ENCODE assay signal across 1 cellular context in the genomic region with DNA sequence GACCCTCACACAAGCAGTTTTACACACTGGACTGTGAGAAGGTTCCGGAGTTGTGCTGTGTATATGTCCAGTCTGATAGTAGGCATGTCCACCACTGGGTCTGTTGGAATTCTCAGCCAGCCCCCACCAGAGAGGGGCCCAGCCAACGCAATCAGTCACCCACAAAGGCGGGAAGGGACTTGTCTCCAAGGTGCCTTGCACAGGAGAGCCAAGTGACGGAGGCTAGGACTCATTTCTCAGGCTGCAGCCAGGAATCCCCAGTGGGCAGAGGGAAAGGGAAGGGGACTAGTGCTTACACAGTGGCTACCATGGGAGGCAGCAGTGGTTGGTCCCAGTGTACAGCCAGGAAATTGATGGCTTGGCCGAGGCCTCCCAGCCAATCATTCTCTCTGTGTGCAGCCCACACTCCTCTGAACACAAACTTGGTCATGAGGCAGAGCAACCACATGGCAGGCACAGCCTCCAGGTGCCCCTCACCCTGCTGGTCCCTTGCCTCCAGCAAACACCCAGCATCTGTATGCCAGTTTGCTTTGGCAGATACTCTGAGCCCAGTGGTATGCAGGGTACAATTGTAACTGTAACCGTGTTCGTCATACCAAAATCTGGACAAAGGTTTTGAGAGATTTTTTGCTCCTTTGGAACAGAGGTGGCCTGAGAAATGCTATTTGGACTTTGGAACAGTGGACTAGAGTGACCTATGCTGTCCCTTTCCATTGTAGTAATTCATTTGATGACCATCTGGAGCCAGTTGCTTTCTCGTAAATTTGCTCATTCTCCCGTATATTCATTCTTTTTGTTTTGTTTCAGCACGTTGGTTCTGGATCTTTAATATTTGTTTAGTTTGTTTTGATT.
A peak's percentile ranks its signal among the peaks of the same experiment; 100 is the strongest.
TF ChIP-seq lines count a peak whose summit lies in the region.

No MANE protein-coding gene starts in this region.

TF ChIP-seq in HepG2, 621 proteins besides CTCF, POLR2A, EP300 and RAD21 (continued from another document and continues in another):
- no peak for TF ChIP-seq GABPA (IDR thresholded peaks at IDR 0.05; ENCODE audit: low read depth, low read length)
- TF ChIP-seq GABPA (CRISPR knock-in tag; IDR thresholded peaks at IDR 0.05; ENCODE audit: low read depth), result peak; percentile 58; the same call in 1 of the 2 replicates
- no peak for TF ChIP-seq CAMTA2 (CRISPR knock-in tag; IDR thresholded peaks at IDR 0.05; ENCODE audit: borderline replicate concordance)
- peak; percentile 93 for TF ChIP-seq ZFP37 (CRISPR knock-in tag; IDR thresholded peaks at IDR 0.05; ENCODE audit: borderline replicate concordance)
- no peak for TF ChIP-seq ZNF615 (CRISPR knock-in tag; IDR thresholded peaks at IDR 0.05; ENCODE audit: borderline replicate concordance)
- TF ChIP-seq ZSCAN20 (CRISPR knock-in tag; IDR thresholded peaks at IDR 0.05; ENCODE audit: borderline replicate concordance), result no peak
- TF ChIP-seq SUZ12 (IDR thresholded peaks at IDR 0.05; ENCODE audit: low read depth, low read length), result no peak
- TF ChIP-seq, protein P1, sequence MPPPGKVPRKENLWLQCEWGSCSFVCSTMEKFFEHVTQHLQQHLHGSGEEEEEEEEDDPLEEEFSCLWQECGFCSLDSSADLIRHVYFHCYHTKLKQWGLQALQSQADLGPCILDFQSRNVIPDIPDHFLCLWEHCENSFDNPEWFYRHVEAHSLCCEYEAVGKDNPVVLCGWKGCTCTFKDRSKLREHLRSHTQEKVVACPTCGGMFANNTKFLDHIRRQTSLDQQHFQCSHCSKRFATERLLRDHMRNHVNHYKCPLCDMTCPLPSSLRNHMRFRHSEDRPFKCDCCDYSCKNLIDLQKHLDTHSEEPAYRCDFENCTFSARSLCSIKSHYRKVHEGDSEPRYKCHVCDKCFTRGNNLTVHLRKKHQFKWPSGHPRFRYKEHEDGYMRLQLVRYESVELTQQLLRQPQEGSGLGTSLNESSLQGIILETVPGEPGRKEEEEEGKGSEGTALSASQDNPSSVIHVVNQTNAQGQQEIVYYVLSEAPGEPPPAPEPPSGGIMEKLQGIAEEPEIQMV (CRISPR knock-in tag; IDR thresholded peaks at IDR 0.05; ENCODE audit: low read depth), result 0 out of 2 replicates have a peak, but pooled peaks have one; percentile 27
- peak; percentile 23; the same call in 1 of the 2 replicates for TF ChIP-seq ZNF670 (CRISPR knock-in tag; IDR thresholded peaks at IDR 0.05; ENCODE audit: borderline replicate concordance)
- TF ChIP-seq, protein P2, sequence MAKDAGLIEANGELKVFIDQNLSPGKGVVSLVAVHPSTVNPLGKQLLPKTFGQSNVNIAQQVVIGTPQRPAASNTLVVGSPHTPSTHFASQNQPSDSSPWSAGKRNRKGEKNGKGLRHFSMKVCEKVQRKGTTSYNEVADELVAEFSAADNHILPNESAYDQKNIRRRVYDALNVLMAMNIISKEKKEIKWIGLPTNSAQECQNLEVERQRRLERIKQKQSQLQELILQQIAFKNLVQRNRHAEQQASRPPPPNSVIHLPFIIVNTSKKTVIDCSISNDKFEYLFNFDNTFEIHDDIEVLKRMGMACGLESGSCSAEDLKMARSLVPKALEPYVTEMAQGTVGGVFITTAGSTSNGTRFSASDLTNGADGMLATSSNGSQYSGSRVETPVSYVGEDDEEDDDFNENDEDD (CRISPR knock-in tag; IDR thresholded peaks at IDR 0.05; ENCODE audit: borderline replicate concordance), result peak; percentile 71; the same call in 1 of the 2 replicates
- TF ChIP-seq, protein P3, sequence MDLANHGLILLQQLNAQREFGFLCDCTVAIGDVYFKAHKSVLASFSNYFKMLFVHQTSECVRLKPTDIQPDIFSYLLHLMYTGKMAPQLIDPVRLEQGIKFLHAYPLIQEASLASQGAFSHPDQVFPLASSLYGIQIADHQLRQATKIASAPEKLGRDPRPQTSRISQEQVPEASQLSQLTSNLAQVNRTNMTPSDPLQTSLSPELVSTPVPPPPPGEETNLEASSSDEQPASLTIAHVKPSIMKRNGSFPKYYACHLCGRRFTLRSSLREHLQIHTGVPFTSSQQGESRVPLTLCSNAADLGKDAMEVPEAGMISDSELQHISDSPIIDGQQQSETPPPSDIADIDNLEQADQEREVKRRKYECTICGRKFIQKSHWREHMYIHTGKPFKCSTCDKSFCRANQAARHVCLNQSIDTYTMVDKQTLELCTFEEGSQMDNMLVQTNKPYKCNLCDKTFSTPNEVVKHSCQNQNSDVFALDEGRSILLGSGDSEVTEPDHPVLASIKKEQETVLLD (CRISPR knock-in tag; IDR thresholded peaks at IDR 0.05; ENCODE audit: low read depth), result no peak
- no peak; the same call in 1 of the 2 replicates for TF ChIP-seq ZNF460 (CRISPR knock-in tag; IDR thresholded peaks at IDR 0.05; ENCODE audit: borderline replicate concordance)
- no peak for TF ChIP-seq SRSF1 (optimal IDR thresholded peaks at IDR 0.05; ENCODE audit: low read depth, low read length)
- TF ChIP-seq, protein P4, sequence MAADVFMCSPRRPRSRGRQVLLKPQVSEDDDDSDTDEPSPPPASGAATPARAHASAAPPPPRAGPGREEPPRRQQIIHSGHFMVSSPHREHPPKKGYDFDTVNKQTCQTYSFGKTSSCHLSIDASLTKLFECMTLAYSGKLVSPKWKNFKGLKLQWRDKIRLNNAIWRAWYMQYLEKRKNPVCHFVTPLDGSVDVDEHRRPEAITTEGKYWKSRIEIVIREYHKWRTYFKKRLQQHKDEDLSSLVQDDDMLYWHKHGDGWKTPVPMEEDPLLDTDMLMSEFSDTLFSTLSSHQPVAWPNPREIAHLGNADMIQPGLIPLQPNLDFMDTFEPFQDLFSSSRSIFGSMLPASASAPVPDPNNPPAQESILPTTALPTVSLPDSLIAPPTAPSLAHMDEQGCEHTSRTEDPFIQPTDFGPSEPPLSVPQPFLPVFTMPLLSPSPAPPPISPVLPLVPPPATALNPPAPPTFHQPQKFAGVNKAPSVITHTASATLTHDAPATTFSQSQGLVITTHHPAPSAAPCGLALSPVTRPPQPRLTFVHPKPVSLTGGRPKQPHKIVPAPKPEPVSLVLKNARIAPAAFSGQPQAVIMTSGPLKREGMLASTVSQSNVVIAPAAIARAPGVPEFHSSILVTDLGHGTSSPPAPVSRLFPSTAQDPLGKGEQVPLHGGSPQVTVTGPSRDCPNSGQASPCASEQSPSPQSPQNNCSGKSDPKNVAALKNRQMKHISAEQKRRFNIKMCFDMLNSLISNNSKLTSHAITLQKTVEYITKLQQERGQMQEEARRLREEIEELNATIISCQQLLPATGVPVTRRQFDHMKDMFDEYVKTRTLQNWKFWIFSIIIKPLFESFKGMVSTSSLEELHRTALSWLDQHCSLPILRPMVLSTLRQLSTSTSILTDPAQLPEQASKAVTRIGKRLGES (CRISPR knock-in tag; IDR thresholded peaks at IDR 0.05; ENCODE audit: borderline replicate concordance), result no peak
- TF ChIP-seq, protein P5, sequence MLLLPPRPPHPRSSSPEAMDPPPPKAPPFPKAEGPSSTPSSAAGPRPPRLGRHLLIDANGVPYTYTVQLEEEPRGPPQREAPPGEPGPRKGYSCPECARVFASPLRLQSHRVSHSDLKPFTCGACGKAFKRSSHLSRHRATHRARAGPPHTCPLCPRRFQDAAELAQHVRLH (CRISPR knock-in tag; IDR thresholded peaks at IDR 0.05; ENCODE audit: borderline replicate concordance, low read depth), result no peak
- peak; percentile 92 for TF ChIP-seq HNRNPL (IDR thresholded peaks at IDR 0.05; ENCODE audit: low read depth, low read length)
- no peak for TF ChIP-seq MTA3 (CRISPR knock-in tag; IDR thresholded peaks at IDR 0.05)
- TF ChIP-seq, protein P6, sequence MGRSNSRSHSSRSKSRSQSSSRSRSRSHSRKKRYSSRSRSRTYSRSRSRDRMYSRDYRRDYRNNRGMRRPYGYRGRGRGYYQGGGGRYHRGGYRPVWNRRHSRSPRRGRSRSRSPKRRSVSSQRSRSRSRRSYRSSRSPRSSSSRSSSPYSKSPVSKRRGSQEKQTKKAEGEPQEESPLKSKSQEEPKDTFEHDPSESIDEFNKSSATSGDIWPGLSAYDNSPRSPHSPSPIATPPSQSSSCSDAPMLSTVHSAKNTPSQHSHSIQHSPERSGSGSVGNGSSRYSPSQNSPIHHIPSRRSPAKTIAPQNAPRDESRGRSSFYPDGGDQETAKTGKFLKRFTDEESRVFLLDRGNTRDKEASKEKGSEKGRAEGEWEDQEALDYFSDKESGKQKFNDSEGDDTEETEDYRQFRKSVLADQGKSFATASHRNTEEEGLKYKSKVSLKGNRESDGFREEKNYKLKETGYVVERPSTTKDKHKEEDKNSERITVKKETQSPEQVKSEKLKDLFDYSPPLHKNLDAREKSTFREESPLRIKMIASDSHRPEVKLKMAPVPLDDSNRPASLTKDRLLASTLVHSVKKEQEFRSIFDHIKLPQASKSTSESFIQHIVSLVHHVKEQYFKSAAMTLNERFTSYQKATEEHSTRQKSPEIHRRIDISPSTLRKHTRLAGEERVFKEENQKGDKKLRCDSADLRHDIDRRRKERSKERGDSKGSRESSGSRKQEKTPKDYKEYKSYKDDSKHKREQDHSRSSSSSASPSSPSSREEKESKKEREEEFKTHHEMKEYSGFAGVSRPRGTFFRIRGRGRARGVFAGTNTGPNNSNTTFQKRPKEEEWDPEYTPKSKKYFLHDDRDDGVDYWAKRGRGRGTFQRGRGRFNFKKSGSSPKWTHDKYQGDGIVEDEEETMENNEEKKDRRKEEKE (IDR thresholded peaks at IDR 0.05), result no peak
- TF ChIP-seq PHF20 (CRISPR knock-in tag; IDR thresholded peaks at IDR 0.05), result peak; percentile 59; the same call in 1 of the 2 replicates
- TF ChIP-seq, protein P7, sequence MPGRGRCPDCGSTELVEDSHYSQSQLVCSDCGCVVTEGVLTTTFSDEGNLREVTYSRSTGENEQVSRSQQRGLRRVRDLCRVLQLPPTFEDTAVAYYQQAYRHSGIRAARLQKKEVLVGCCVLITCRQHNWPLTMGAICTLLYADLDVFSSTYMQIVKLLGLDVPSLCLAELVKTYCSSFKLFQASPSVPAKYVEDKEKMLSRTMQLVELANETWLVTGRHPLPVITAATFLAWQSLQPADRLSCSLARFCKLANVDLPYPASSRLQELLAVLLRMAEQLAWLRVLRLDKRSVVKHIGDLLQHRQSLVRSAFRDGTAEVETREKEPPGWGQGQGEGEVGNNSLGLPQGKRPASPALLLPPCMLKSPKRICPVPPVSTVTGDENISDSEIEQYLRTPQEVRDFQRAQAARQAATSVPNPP (CRISPR knock-in tag; IDR thresholded peaks at IDR 0.05), result peak; percentile 64; the same call in 1 of the 2 replicates
- TF ChIP-seq, protein P8, sequence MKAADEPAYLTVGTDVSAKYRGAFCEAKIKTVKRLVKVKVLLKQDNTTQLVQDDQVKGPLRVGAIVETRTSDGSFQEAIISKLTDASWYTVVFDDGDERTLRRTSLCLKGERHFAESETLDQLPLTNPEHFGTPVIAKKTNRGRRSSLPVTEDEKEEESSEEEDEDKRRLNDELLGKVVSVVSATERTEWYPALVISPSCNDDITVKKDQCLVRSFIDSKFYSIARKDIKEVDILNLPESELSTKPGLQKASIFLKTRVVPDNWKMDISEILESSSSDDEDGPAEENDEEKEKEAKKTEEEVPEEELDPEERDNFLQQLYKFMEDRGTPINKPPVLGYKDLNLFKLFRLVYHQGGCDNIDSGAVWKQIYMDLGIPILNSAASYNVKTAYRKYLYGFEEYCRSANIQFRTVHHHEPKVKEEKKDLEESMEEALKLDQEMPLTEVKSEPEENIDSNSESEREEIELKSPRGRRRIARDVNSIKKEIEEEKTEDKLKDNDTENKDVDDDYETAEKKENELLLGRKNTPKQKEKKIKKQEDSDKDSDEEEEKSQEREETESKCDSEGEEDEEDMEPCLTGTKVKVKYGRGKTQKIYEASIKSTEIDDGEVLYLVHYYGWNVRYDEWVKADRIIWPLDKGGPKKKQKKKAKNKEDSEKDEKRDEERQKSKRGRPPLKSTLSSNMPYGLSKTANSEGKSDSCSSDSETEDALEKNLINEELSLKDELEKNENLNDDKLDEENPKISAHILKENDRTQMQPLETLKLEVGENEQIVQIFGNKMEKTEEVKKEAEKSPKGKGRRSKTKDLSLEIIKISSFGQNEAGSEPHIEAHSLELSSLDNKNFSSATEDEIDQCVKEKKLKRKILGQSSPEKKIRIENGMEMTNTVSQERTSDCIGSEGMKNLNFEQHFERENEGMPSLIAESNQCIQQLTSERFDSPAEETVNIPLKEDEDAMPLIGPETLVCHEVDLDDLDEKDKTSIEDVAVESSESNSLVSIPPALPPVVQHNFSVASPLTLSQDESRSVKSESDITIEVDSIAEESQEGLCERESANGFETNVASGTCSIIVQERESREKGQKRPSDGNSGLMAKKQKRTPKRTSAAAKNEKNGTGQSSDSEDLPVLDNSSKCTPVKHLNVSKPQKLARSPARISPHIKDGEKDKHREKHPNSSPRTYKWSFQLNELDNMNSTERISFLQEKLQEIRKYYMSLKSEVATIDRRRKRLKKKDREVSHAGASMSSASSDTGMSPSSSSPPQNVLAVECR (CRISPR knock-in tag; IDR thresholded peaks at IDR 0.05; ENCODE audit: borderline replicate concordance), result peak; percentile 80
- no peak for TF ChIP-seq ZNF562 (CRISPR knock-in tag; IDR thresholded peaks at IDR 0.05; ENCODE audit: borderline replicate concordance)
- peak in 1 of 2 experiments; percentile 86; a peak in 2 of 4 replicates for TF ChIP-seq KLF16 (CRISPR knock-in tag; IDR thresholded peaks at IDR 0.05)
- TF ChIP-seq CENPX (CRISPR knock-in tag; IDR thresholded peaks at IDR 0.05), result no peak
- TF ChIP-seq HMGA1 (CRISPR knock-in tag; conservative IDR thresholded peaks at IDR 0.05), result no peak
- TF ChIP-seq ZBTB20 (CRISPR knock-in tag; IDR thresholded peaks at IDR 0.05; ENCODE audit: borderline replicate concordance, low read depth), result no peak
- peak; percentile 70 for TF ChIP-seq MXD4 (CRISPR knock-in tag; IDR thresholded peaks at IDR 0.05)
- peak; percentile 66 for TF ChIP-seq ARNTL (CRISPR knock-in tag; IDR thresholded peaks at IDR 0.05)
- TF ChIP-seq ZNF619 (CRISPR knock-in tag; IDR thresholded peaks at IDR 0.05), result no peak
- TF ChIP-seq, protein P9, sequence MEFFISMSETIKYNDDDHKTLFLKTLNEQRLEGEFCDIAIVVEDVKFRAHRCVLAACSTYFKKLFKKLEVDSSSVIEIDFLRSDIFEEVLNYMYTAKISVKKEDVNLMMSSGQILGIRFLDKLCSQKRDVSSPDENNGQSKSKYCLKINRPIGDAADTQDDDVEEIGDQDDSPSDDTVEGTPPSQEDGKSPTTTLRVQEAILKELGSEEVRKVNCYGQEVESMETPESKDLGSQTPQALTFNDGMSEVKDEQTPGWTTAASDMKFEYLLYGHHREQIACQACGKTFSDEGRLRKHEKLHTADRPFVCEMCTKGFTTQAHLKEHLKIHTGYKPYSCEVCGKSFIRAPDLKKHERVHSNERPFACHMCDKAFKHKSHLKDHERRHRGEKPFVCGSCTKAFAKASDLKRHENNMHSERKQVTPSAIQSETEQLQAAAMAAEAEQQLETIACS (CRISPR knock-in tag; IDR thresholded peaks at IDR 0.05), result no peak; the same call in 1 of the 2 replicates
- TF ChIP-seq TOE1 (CRISPR knock-in tag; IDR thresholded peaks at IDR 0.05), result peak; percentile 80
- TF ChIP-seq ZKSCAN1 (IDR thresholded peaks at IDR 0.05; ENCODE audit: low read length), result no peak
- peak; percentile 67; the same call in 1 of the 2 replicates for TF ChIP-seq PAX8 (CRISPR knock-in tag; IDR thresholded peaks at IDR 0.05; ENCODE audit: borderline replicate concordance)
- peak; percentile 91; the same call in 1 of the 2 replicates for TF ChIP-seq DMAP1 (CRISPR knock-in tag; IDR thresholded peaks at IDR 0.05)
- no peak; the same call in 1 of the 2 replicates for TF ChIP-seq RFXANK (CRISPR knock-in tag; IDR thresholded peaks at IDR 0.05)
- TF ChIP-seq, protein P10, sequence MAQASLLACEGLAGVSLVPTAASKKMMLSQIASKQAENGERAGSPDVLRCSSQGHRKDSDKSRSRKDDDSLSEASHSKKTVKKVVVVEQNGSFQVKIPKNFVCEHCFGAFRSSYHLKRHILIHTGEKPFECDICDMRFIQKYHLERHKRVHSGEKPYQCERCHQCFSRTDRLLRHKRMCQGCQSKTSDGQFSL (CRISPR knock-in tag; IDR thresholded peaks at IDR 0.05), result no peak
- 0 out of 2 replicates have a peak, but pooled peaks have one; percentile 80 for TF ChIP-seq THYN1 (CRISPR knock-in tag; IDR thresholded peaks at IDR 0.05; ENCODE audit: borderline replicate concordance, low read depth)
- TF ChIP-seq FOXJ3 (CRISPR knock-in tag; IDR thresholded peaks at IDR 0.05; ENCODE audit: borderline replicate concordance), result 0 out of 2 replicates have a peak, but pooled peaks have one; percentile 13
- TF ChIP-seq PRPF4 (IDR thresholded peaks at IDR 0.05; ENCODE audit: low read depth, low read length, poor library complexity, severe bottlenecking), result no peak
